8 cellular contexts compared by ENCODE assay signal in the genomic region with DNA sequence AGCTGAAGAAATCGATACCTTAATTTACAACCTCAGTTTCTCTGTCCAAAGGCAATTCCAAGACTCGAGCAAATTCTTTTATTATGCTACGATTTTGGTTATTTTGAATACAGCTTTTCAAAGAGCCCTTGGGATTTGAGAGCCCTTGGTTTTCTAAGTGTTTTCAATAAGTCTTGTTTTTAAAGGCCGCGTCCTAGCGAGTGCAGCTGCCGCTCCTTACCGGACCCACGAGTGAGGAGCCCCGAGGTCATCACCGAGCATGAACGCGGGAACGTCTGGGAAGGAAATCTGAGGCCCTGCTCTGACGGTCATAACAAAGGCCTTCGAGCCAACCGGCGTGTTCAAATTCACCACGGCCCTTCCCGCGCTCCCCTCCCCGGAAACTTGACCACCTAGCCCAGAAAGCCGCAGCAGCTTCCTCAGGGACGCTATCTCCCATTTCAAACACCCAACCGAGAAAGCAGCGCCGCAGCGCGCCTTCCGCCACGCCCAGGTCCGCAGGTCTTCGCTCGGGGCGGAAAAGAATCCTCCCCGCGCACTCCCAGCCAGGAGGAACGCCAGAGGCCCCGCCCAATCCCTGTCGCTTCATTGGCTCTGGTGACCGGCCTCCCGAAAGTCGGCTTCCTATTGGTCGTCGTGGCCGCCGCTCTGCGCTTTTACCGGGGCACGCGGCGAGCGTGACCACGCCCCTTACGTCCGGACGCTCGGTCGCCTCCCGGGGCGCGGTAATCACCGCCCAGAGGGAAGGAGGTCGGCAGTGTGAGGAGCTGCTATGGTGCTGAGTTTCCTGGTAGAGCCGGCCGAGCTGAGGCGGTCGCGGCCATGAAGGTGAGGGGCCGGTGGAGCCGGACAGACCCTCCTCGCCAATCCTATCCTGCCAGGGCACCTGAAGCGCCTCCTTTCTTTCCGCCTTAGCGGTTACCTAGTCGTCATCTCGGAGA. TPM values are rescaled to one million over a fixed set of nuclear protein-coding genes. Genes with fewer than 3 reads are reported as not detected.
DNase-seq lines count a peak whose midpoint lies in the region; ATAC-seq lines count a peak whose summit lies in the region.

Gene RNF34 (plus strand): TSS at position 728 of the 941 bp plus-strand sequence. CDS start 95 bp downstream, at position 823.

- no peaks in the 10 kb centered on the region for H3K27me3 ChIP-seq in effector memory CD4-positive, alpha-beta T cell (replicated peaks; ENCODE audit: control insufficient read depth, insufficient read depth, low read length, poor library complexity, severe bottlenecking)

- peaks cover 15% of the 10 kb centered on the region for H3K4me1 ChIP-seq in effector memory CD4-positive, alpha-beta T cell (ENCODE audit: control insufficient read depth, insufficient read depth, low read length, poor library complexity, severe bottlenecking)

- H3K4me3 ChIP-seq in effector memory CD4-positive, alpha-beta T cell (ENCODE audit: insufficient read depth, low read depth, low read length, poor library complexity, severe bottlenecking) = peak within 1 kb of the TSS; percentile 95

- DNase-seq in COLO668 (lab: John Stamatoyannopoulos, UW; ENCODE audit: unreplicated experiment) (peak; percentile 100), HT1080 (ENCODE audit: low read depth) (peak; percentile 99), NOMO-1 treated with DMSO at 0.1 percent for 48 hours (lab: John Stamatoyannopoulos, UW; ENCODE audit: unreplicated experiment) (peak; percentile 99), medulla oblongata (ENCODE audit: extremely low spot score) (peak; percentile 98)
- DNase-seq in activated CD8-positive, alpha-beta memory T cell treated with anti-CD3 and anti-CD28 coated beads for 4 hours (ENCODE audit: low read depth in 2 of 2) = peak; percentile 95
- peak; percentile 94 to 97 (median 97) for DNase-seq in effector memory CD4-positive, alpha-beta T cell
- DNase-seq in stimulated activated CD8-positive, alpha-beta memory T cell treated with anti-CD3 and anti-CD28 coated beads, Interleukin-12 subunit alpha, Interleukin-12 subunit beta, amount 100 ng/mL, for 1 hour (ENCODE audit: low read depth) = peak; percentile 95

- peak within 1 kb of the TSS; percentile 96 for H3K27ac ChIP-seq in effector memory CD4-positive, alpha-beta T cell (ENCODE audit: insufficient read depth, low read length, poor library complexity, severe bottlenecking)

- H3K36me3 ChIP-seq in effector memory CD4-positive, alpha-beta T cell (ENCODE audit: control insufficient read depth, insufficient read depth, low read length) = peaks cover 9% of the 10 kb centered on the region

- H3K9me3 ChIP-seq in effector memory CD4-positive, alpha-beta T cell (ENCODE audit: control insufficient read depth, low read length) = no peaks in the 10 kb centered on the region

- ATAC-seq in GM21360 (IDR thresholded peaks at IDR 0.05; ENCODE audit: unreplicated experiment) = peak; percentile 90

RNA-seq across cellular contexts. Expression of gene RNF34, which starts in this region (rescaled TPM):
- total RNA-seq in HT1080 (2014; rRNA removed; shearing (Covaris generic)) = 143 and 192 TPM in 2 replicates
- polyA plus RNA-seq in HT1080 (2015; cell fraction: cytosol; rRNA removed) = 47.6 and 48.5 TPM in 2 replicates
- polyA plus RNA-seq in HT1080 (2015; cell fraction: nucleus; rRNA removed) = 54.5 and 57.3 TPM in 2 replicates

Comparison
In these comparisons a context has a peak if more than half of its experiments do, and no peak if none do; other contexts are left out.
1. Peak in every context shown above with its lines: DNase-seq, ATAC-seq, H3K4me3 ChIP-seq and H3K27ac ChIP-seq.